In the genomic region with DNA sequence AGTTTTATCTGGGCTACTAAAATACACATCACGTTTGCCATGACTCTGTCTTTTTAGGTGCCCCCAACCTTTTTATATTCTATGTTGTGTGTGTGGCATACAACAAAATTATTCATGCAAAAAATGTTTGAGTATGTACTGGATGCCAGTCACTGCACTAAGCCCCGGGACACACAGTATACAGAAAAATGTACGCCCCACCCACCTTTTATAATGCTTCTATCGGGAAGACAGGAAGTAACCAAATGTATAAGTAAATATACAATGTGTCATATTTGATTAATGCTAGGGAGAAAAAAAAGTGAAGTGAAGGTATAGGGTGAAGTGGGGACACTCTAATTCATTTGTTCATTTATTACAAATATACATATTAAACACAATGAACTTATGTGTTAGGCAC, we compare ENCODE assay signal across 20 cellular contexts.
"Had no signal": no experiment of that assay in that cellular context is flagged by ENCODE, and none has a peak within 500 bp of the region (broad histone marks: within the 10 kb centered on the region; RNA-seq: fewer than 3 reads in every experiment).

No MANE protein-coding gene starts in this region.

- H3K27ac ChIP-seq: esophagus muscularis mucosa, heart right ventricle, lower lobe of right lung, parathyroid adenoma, right lobe of liver, thoracic aorta, tibial nerve, upper lobe of left lung had no signal

- DNase-seq: cortex of kidney; effector memory CD8-positive, alpha-beta T cell; glutamatergic neuron; heart right ventricle; hippocampal formation; islet precursor cell; kidney glomerular epithelial cell; left ventricle myocardium superior; lower lobe of right lung; natural killer cell; right lobe of liver; small intestine; stimulated activated CD4-positive, alpha-beta T cell treated with anti-CD3 and anti-CD28 coated beads, Interleukin-15, amount 100 ng/mL, for 24 hours; stimulated activated CD4-positive, alpha-beta T cell treated with anti-CD3 and anti-CD28 coated beads, Interleukin-2, amount 100 ng/mL, for 48 hours; stimulated activated naive B cell treated with anti-CD40 and anti-IgM and Interleukin-4, amounts not matched to agents 10 μg/mL and 1 μg/mL and 100 μg/mL, for 72 hours; upper lobe of left lung had no signal

- ATAC-seq: effector memory CD8-positive, alpha-beta T cell; heart right ventricle; left ventricle myocardium superior; lower lobe of right lung; natural killer cell; right lobe of liver; stimulated activated naive B cell treated with anti-CD40 and anti-IgM and Interleukin-4, amounts not matched to agents 10 μg/mL and 1 μg/mL and 100 μg/mL, for 72 hours had no signal
